Comparison of ENCODE assay signal across 37 cellular contexts in genomic region chr20:23652926-23653325, GRCh38. TPM values are rescaled to one million over a fixed set of nuclear protein-coding genes. Genes with fewer than 3 reads are reported as not detected.
"Had no signal": no experiment of that assay in that cellular context is flagged by ENCODE, and none has a peak within 500 bp of the region (broad histone marks: within the 10 kb centered on the region; RNA-seq: fewer than 3 reads in every experiment).

No MANE protein-coding gene starts in this region.

- H3K27ac Mint-ChIP-seq: activated naive CD4-positive, alpha-beta T cell treated with anti-CD3 and anti-CD28 coated beads for 36 hours; activated naive CD8-positive, alpha-beta T cell treated with anti-CD3 and anti-CD28 coated beads for 36 hours; endodermal cell; nephron; stimulated activated memory B cell treated with anti-CD40 and anti-IgM and Interleukin-4, amounts not matched to agents 10 μg/mL and 1 μg/mL and 100 μg/mL, for 72 hours; T-helper 1 cell treated with Interleukin-12 subunit alpha and Interleukin-12 subunit beta and Interleukin-4 antibody, amounts not matched to agents 30 μg/mL and 1 μg/mL, for 36 hours had no signal

- H3K9me3 ChIP-seq: adrenal gland, body of pancreas, heart right ventricle, ovary, sigmoid colon, transverse colon had no signal

- H3K27ac ChIP-seq: adrenal gland, body of pancreas, cardiac muscle cell, ovary, transverse colon, VCaP had no signal

- H3K27me3 ChIP-seq: adrenal gland, body of pancreas, cardiac muscle cell, ovary, sigmoid colon, transverse colon had no signal

- H3K4me1 Mint-ChIP-seq: activated naive CD8-positive, alpha-beta T cell treated with anti-CD3 and anti-CD28 coated beads for 36 hours; nephron; stimulated activated memory B cell treated with anti-CD40 and anti-IgM and Interleukin-4, amounts not matched to agents 10 μg/mL and 1 μg/mL and 100 μg/mL, for 72 hours; stimulated activated naive CD8-positive, alpha-beta T cell treated with anti-CD3 and anti-CD28 coated beads, Interleukin-15, amount 100 ng/mL, for 72 hours had no signal

- H3K4me1 ChIP-seq: adrenal gland had no signal

- H3K4me3 Mint-ChIP-seq: activated naive CD4-positive, alpha-beta T cell treated with anti-CD3 and anti-CD28 coated beads for 36 hours; activated naive CD8-positive, alpha-beta T cell treated with anti-CD3 and anti-CD28 coated beads for 36 hours; endodermal cell; nephron; stimulated activated memory B cell treated with anti-CD40 and anti-IgM and Interleukin-4, amounts not matched to agents 10 μg/mL and 1 μg/mL and 100 μg/mL, for 72 hours; stimulated activated naive CD8-positive, alpha-beta T cell treated with anti-CD3 and anti-CD28 coated beads, Interleukin-15, amount 100 ng/mL, for 72 hours; T-helper 1 cell treated with Interleukin-12 subunit alpha and Interleukin-12 subunit beta and Interleukin-4 antibody, amounts not matched to agents 30 μg/mL and 1 μg/mL, for 36 hours had no signal

- H3K36me3 Mint-ChIP-seq: activated naive CD8-positive, alpha-beta T cell treated with anti-CD3 and anti-CD28 coated beads for 36 hours; stimulated activated memory B cell treated with anti-CD40 and anti-IgM and Interleukin-4, amounts not matched to agents 10 μg/mL and 1 μg/mL and 100 μg/mL, for 72 hours had no signal

- ATAC-seq: body of pancreas; heart right ventricle; left ventricle myocardium superior; stimulated activated memory B cell treated with anti-CD40 and anti-IgM and Interleukin-4, amounts not matched to agents 10 μg/mL and 1 μg/mL and 100 μg/mL, for 72 hours; stimulated activated naive CD8-positive, alpha-beta T cell treated with anti-CD3 and anti-CD28 coated beads, Interleukin-15, amount 100 ng/mL, for 72 hours had no signal

- H3K36me3 ChIP-seq: adrenal gland, cardiac muscle cell, heart right ventricle, ovary, sigmoid colon, transverse colon had no signal

- H3K4me3 ChIP-seq: adrenal gland, body of pancreas, cardiac muscle cell, heart right ventricle, ovary, sigmoid colon, transverse colon had no signal

- DNase-seq: activated CD4-positive, alpha-beta T cell treated with anti-CD3 and anti-CD28 coated beads for 4 hours; activated CD4-positive, alpha-beta T cell treated with anti-CD3 and anti-CD28 coated beads, Interleukin-2, amount 50 U/mL, for 48 hours; activated CD8-positive, alpha-beta memory T cell treated with anti-CD3 and anti-CD28 coated beads for 24 hours; activated effector memory CD4-positive, alpha-beta T cell treated with anti-CD3 and anti-CD28 coated beads, Interleukin-2, amount 50 U/mL, for 16 hours; activated naive CD4-positive, alpha-beta T cell treated with anti-CD3 and anti-CD28 coated beads for 36 hours; activated naive CD8-positive, alpha-beta T cell treated with anti-CD3 and anti-CD28 coated beads for 36 hours; adrenal gland; aorta; body of pancreas; cortex of kidney; heart right ventricle; left ventricle myocardium superior; ovary; sigmoid colon; small intestine; stimulated activated CD4-positive, alpha-beta T cell treated with anti-CD3 and anti-CD28 coated beads, Interleukin-1b, Interleukin-23, amount 100 ng/mL, for 48 hours; stimulated activated CD4-positive, alpha-beta T cell treated with anti-CD3 and anti-CD28 coated beads, Interleukin-4, amount 100 ng/mL, for 4 hours; stimulated activated CD8-positive, alpha-beta memory T cell treated with anti-CD3 and anti-CD28 coated beads, Interleukin-4, amount 100 ng/mL, for 48 hours; stimulated activated naive CD8-positive, alpha-beta T cell treated with anti-CD3 and anti-CD28 coated beads, Interleukin-15, amount 100 ng/mL, for 72 hours; SW 1271; T-helper 9 cell; transverse colon had no signal

- FAIRE-seq: small intestine, TTC549 had no signal

- H3K9me3 Mint-ChIP-seq: activated naive CD4-positive, alpha-beta T cell treated with anti-CD3 and anti-CD28 coated beads for 36 hours; activated naive CD8-positive, alpha-beta T cell treated with anti-CD3 and anti-CD28 coated beads for 36 hours; endodermal cell; nephron; stimulated activated memory B cell treated with anti-CD40 and anti-IgM and Interleukin-4, amounts not matched to agents 10 μg/mL and 1 μg/mL and 100 μg/mL, for 72 hours; stimulated activated naive CD8-positive, alpha-beta T cell treated with anti-CD3 and anti-CD28 coated beads, Interleukin-15, amount 100 ng/mL, for 72 hours; T-helper 1 cell treated with Interleukin-12 subunit alpha and Interleukin-12 subunit beta and Interleukin-4 antibody, amounts not matched to agents 30 μg/mL and 1 μg/mL, for 36 hours had no signal

RNA-seq across cellular contexts. Expression of gene CST4, which starts 35.9 kb away (rescaled TPM):
- total RNA-seq: activated naive CD4-positive, alpha-beta T cell treated with anti-CD3 and anti-CD28 coated beads for 36 hours; activated naive CD8-positive, alpha-beta T cell treated with anti-CD3 and anti-CD28 coated beads for 36 hours; adrenal gland; aorta; body of pancreas; cardiac muscle cell; cerebellum; esophagus mucosa; glomerular endothelial cell; heart right ventricle; left ventricle myocardium superior; lung microvascular endothelial cell; ovary; progenitor cell of endocrine pancreas; renal cortical epithelial cell; sigmoid colon; transverse colon; urinary bladder had no signal
- polyA plus RNA-seq: adrenal gland, aorta, cardiac muscle cell, heart right ventricle, ovary, sigmoid colon, small intestine, urinary bladder had no signal

RNA-seq across cellular contexts. Expression of gene CST9, which starts 47.2 kb away (rescaled TPM):
- total RNA-seq: activated naive CD4-positive, alpha-beta T cell treated with anti-CD3 and anti-CD28 coated beads for 36 hours; activated naive CD8-positive, alpha-beta T cell treated with anti-CD3 and anti-CD28 coated beads for 36 hours; adrenal gland; aorta; cardiac muscle cell; cerebellum; endodermal cell; esophagus mucosa; glomerular endothelial cell; heart right ventricle; left ventricle myocardium superior; mucosa of gallbladder; ovary; progenitor cell of endocrine pancreas; renal cortical epithelial cell; sigmoid colon; transverse colon; urinary bladder had no signal
- polyA plus RNA-seq: adrenal gland, aorta, cardiac muscle cell, heart right ventricle, ovary, sigmoid colon, small intestine, urinary bladder had no signal
